Comparison of ENCODE assay signal across 22 cellular contexts in genomic region chr7:47833211-47833610, GRCh38.
DNase-seq lines count a peak whose midpoint lies in the region; ATAC-seq and TF ChIP-seq lines count a peak whose summit lies in the region.
"Had no signal": no experiment of that assay in that cellular context is flagged by ENCODE, and none has a peak within 500 bp of the region (broad histone marks: within the 10 kb centered on the region; RNA-seq: fewer than 3 reads in every experiment).

No MANE protein-coding gene starts in this region.

- no peaks in the 10 kb centered on the region for H3K36me3 Mint-ChIP-seq in immature natural killer cell
- H3K36me3 Mint-ChIP-seq: IgD-negative memory B cell had no signal

- peak overlapping the region in 6 of 11 experiments; percentile 32 to 68 (median 60); a peak in 10 of 22 replicates for H3K27ac ChIP-seq in BLaER1 treated with 17β-estradiol and CSF1 and Interleukin-3, amounts not matched to agents 10 nM and 100 nM
- H3K27ac ChIP-seq in transverse colon (no peak overlapping the region), ovary (no peak overlapping the region), right lobe of liver (no peak overlapping the region)
- H3K27ac ChIP-seq: A549, dorsolateral prefrontal cortex, lower lobe of right lung, PC-9, upper lobe of left lung had no signal

- H3K27ac Mint-ChIP-seq in immature natural killer cell: no peak overlapping the region
- H3K27ac Mint-ChIP-seq: activated CD4-positive, alpha-beta memory T cell treated with anti-CD3 and anti-CD28 coated beads, Interleukin-2, amount 10 ng/mL, durations not matched to agents 7 days and 5 days; activated naive CD8-positive, alpha-beta T cell treated with anti-CD3 and anti-CD28 coated beads, Interleukin-2, amount 50 U/mL, for 24 hours had no signal

- no peak for TF ChIP-seq CTCF in transverse colon (IDR thresholded peaks at IDR 0.05)
- no peak for TF ChIP-seq CTCF in ovary (IDR thresholded peaks at IDR 0.05)
- no peak for TF ChIP-seq CTCF in right lobe of liver (IDR thresholded peaks at IDR 0.05)

- H3K9ac ChIP-seq in BLaER1 treated with 17β-estradiol and CSF1 and Interleukin-3, amounts not matched to agents 10 nM and 100 nM: peak overlapping the region in 5 of 11 experiments; percentile 7 to 64 (median 56); a peak in 7 of 22 replicates

- no peaks in the 10 kb centered on the region for H3K9me3 ChIP-seq in BLaER1 treated with 17β-estradiol and CSF1 and Interleukin-3, amounts not matched to agents 10 nM and 100 nM (replicated peaks in 1 of 11)
- H3K9me3 ChIP-seq in transverse colon (no peaks in the 10 kb centered on the region), ovary (no peaks in the 10 kb centered on the region), right lobe of liver (no peaks in the 10 kb centered on the region)
- H3K9me3 ChIP-seq: A549, BE2C, lower lobe of right lung, upper lobe of left lung had no signal

- DNase-seq in immature natural killer cell (peak in 1 of 3 donors; percentile 16), transverse colon (no peak), ovary (no peak), EL (no peak), right lobe of liver (no peak)
- DNase-seq: activated CD4-positive, alpha-beta memory T cell treated with anti-CD3 and anti-CD28 coated beads, Interleukin-2, amount 10 ng/mL, durations not matched to agents 7 days and 5 days; activated naive CD8-positive, alpha-beta T cell treated with anti-CD3 and anti-CD28 coated beads, Interleukin-2, amount 50 U/mL, for 24 hours; BE2C; COR-L47; DMS79; dorsolateral prefrontal cortex; glutamatergic neuron; kidney; lower lobe of right lung; NCI-H2081 treated with DMSO at 0.1 percent for 48 hours; PC-9; upper lobe of left lung had no signal

- H3K27me3 ChIP-seq in BLaER1 treated with 17β-estradiol and CSF1 and Interleukin-3, amounts not matched to agents 10 nM and 100 nM: peaks cover 0 to 8% (median 0%) of the 10 kb centered on the region in 11 experiments; a peak in 2 of 22 replicates
- H3K27me3 ChIP-seq in transverse colon (no peaks in the 10 kb centered on the region), ovary (no peaks in the 10 kb centered on the region), right lobe of liver (no peaks in the 10 kb centered on the region)
- H3K27me3 ChIP-seq: BE2C, dorsolateral prefrontal cortex, upper lobe of left lung had no signal

- no peaks in the 10 kb centered on the region for H4K20me1 ChIP-seq in BLaER1 treated with 17β-estradiol and CSF1 and Interleukin-3, amounts not matched to agents 10 nM and 100 nM

- 85% methylated on average over 8 of the region's 8 CpGs; no CpG with 5 or more reads in 1 of the 2 donors for WGBS in transverse colon (ENCODE audit: low coverage in 1 of 2), 2 donors
- 94 to 96% (median 94%) methylated on average over 8 of the region's 8 CpGs for WGBS in ovary, 3 donors
- WGBS in right lobe of liver (ENCODE audit: insufficient coverage, low coverage, low lambda C conversion rate, missing lambda C conversion rate): 80% methylated on average over 1 of the region's 8 CpGs

- TF ChIP-seq EP300 in transverse colon (IDR thresholded peaks at IDR 0.05; ENCODE audit: low read depth): no peak
- no peak for TF ChIP-seq EP300 in ovary (IDR thresholded peaks at IDR 0.05)

- peaks cover 13 to 18% of the 10 kb centered on the region in 2 donors for H3K4me1 Mint-ChIP-seq in immature natural killer cell
- H3K4me1 Mint-ChIP-seq: activated CD4-positive, alpha-beta memory T cell treated with anti-CD3 and anti-CD28 coated beads, Interleukin-2, amount 10 ng/mL, durations not matched to agents 7 days and 5 days had no signal

- no peaks in the 10 kb centered on the region for H3K9me3 Mint-ChIP-seq in immature natural killer cell
- H3K9me3 Mint-ChIP-seq: activated CD4-positive, alpha-beta memory T cell treated with anti-CD3 and anti-CD28 coated beads, Interleukin-2, amount 10 ng/mL, durations not matched to agents 7 days and 5 days; activated naive CD8-positive, alpha-beta T cell treated with anti-CD3 and anti-CD28 coated beads, Interleukin-2, amount 50 U/mL, for 24 hours; IgD-negative memory B cell had no signal

- in situ Hi-C loops in transverse colon (cut with MboI; ENCODE audit: low pct_ligation_motif_present in 1 of 4, low pct_unique_long_range_greater_than_20kb in 1 of 4, low sequenced_read_pairs in 3 of 4): no loop called here

- peak overlapping the region in 1 of 10 experiments; percentile 32; a peak in 1 of 20 replicates for H3K4me3 ChIP-seq in BLaER1 treated with 17β-estradiol and CSF1 and Interleukin-3, amounts not matched to agents 10 nM and 100 nM
- H3K4me3 ChIP-seq in transverse colon: no peak overlapping the region
- no peak overlapping the region for H3K4me3 ChIP-seq in ovary
- no peak overlapping the region for H3K4me3 ChIP-seq in right lobe of liver
- H3K4me3 ChIP-seq: A549, dorsolateral prefrontal cortex, lower lobe of right lung, PC-9, upper lobe of left lung had no signal

- no peak for TF ChIP-seq POLR2A in transverse colon (IDR thresholded peaks at IDR 0.05)
- no peak for TF ChIP-seq POLR2A in ovary (IDR thresholded peaks at IDR 0.05)
- TF ChIP-seq POLR2A in right lobe of liver (IDR thresholded peaks at IDR 0.05): no peak

- peaks cover 14 to 57% (median 30%) of the 10 kb centered on the region in 10 experiments for H3K4me1 ChIP-seq in BLaER1 treated with 17β-estradiol and CSF1 and Interleukin-3, amounts not matched to agents 10 nM and 100 nM
- H3K4me1 ChIP-seq in transverse colon: no peaks in the 10 kb centered on the region
- no peaks in the 10 kb centered on the region for H3K4me1 ChIP-seq in ovary (ENCODE audit: insufficient read depth)
- no peaks in the 10 kb centered on the region for H3K4me1 ChIP-seq in right lobe of liver
- H3K4me1 ChIP-seq: A549, BE2C, lower lobe of right lung, upper lobe of left lung had no signal

- H3K4me2 ChIP-seq in BLaER1 treated with 17β-estradiol and CSF1 and Interleukin-3, amounts not matched to agents 10 nM and 100 nM: peak overlapping the region; percentile 54 to 91 (median 77)
- H3K4me2 ChIP-seq: A549, PC-9 had no signal

- H3K4me3 Mint-ChIP-seq in immature natural killer cell: peak overlapping the region in 3 of 5 donors; percentile 11 to 25 (median 19)
- H3K4me3 Mint-ChIP-seq: activated CD4-positive, alpha-beta memory T cell treated with anti-CD3 and anti-CD28 coated beads, Interleukin-2, amount 10 ng/mL, durations not matched to agents 7 days and 5 days; activated naive CD8-positive, alpha-beta T cell treated with anti-CD3 and anti-CD28 coated beads, Interleukin-2, amount 50 U/mL, for 24 hours had no signal

- intact Hi-C loops in transverse colon (cut with DNase I; ENCODE audit: low total_unique reads): no loop called here
- intact Hi-C loops in ovary (cut with DNase I): no loop called here
- intact Hi-C loops in right lobe of liver (cut with DNase I): no loop called here

- no peaks in the 10 kb centered on the region for H3K36me3 ChIP-seq in BLaER1 treated with 17β-estradiol and CSF1 and Interleukin-3, amounts not matched to agents 10 nM and 100 nM
- H3K36me3 ChIP-seq in transverse colon (no peaks in the 10 kb centered on the region), ovary (no peaks in the 10 kb centered on the region), right lobe of liver (no peaks in the 10 kb centered on the region)
- H3K36me3 ChIP-seq: BE2C, lower lobe of right lung, upper lobe of left lung had no signal

- peaks cover 2 to 7% (median 3%) of the 10 kb centered on the region in 3 donors for H3K27me3 Mint-ChIP-seq in immature natural killer cell (ENCODE audit: low read depth in 3 of 3)
- H3K27me3 Mint-ChIP-seq: activated naive CD8-positive, alpha-beta T cell treated with anti-CD3 and anti-CD28 coated beads, Interleukin-2, amount 50 U/mL, for 24 hours had no signal

- ATAC-seq in GM21423 (IDR thresholded peaks at IDR 0.05; ENCODE audit: unreplicated experiment) (peak; percentile 53), HG03469 (IDR thresholded peaks at IDR 0.05; ENCODE audit: unreplicated experiment) (peak; percentile 47), right lobe of liver (no peak)
- ATAC-seq: A549; activated naive CD8-positive, alpha-beta T cell treated with anti-CD3 and anti-CD28 coated beads, Interleukin-2, amount 50 U/mL, for 24 hours; lower lobe of right lung had no signal

Comparison
In these comparisons a context has a peak if more than half of its experiments do, and no peak if none do; other contexts are left out.
1. H3K27ac ChIP-seq: peak in BLaER1 treated with 17β-estradiol and CSF1 and Interleukin-3, amounts not matched to agents 10 nM and 100 nM (6 of 11); none in transverse colon (0 of 4), ovary (0 of 2) and right lobe of liver (0 of 3).
2. ATAC-seq: peak in GM21423 (single experiment) and HG03469 (single experiment); none in right lobe of liver (0 of 4).